ENCODE assay signal across 15 cellular contexts in the genomic region with DNA sequence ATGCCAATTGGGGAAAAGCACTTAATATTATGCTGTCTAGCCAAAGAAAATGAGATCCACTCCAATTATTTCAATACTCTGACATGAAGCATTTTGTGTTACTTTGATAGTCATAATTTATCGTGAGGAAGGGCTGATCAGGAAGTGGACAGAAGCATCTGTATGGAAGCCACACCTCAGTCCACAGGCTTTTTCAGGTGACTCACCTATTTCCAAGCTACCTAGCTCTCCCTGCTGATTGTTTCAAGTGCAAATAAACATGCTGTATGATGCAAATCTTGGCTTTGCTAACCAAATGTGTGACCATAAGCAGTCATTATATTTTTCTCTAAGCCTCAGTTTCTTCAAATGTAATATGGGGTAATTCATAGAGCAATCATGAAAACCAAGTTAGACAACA. TPM values are rescaled to one million over a fixed set of nuclear protein-coding genes. Genes with fewer than 3 reads are reported as not detected.
"Had no signal": no experiment of that assay in that cellular context is flagged by ENCODE, and none has a peak within 500 bp of the region (broad histone marks: within the 10 kb centered on the region; RNA-seq: fewer than 3 reads in every experiment).

No MANE protein-coding gene starts in this region.

- H3K4me3 ChIP-seq: ascending aorta, colonic mucosa, heart right ventricle, sigmoid colon had no signal

- H3K27ac ChIP-seq: ascending aorta, colonic mucosa, heart right ventricle, sigmoid colon, WERI-Rb-1 had no signal

- H3K9me3 ChIP-seq: ascending aorta, colonic mucosa, heart right ventricle, sigmoid colon had no signal

- H3K27ac Mint-ChIP-seq: activated naive CD8-positive, alpha-beta T cell treated with anti-CD3 and anti-CD28 coated beads, Interleukin-2, amount 50 U/mL, for 24 hours had no signal

- H3K4me3 Mint-ChIP-seq: activated naive CD8-positive, alpha-beta T cell treated with anti-CD3 and anti-CD28 coated beads, Interleukin-2, amount 50 U/mL, for 24 hours had no signal

- ATAC-seq: activated naive CD8-positive, alpha-beta T cell treated with anti-CD3 and anti-CD28 coated beads, Interleukin-2, amount 50 U/mL, for 24 hours; heart right ventricle; stimulated activated naive CD8-positive, alpha-beta T cell treated with anti-CD3 and anti-CD28 coated beads, Interleukin-15, Interleukin-2, amounts not matched to agents 100 U/mL and 50 U/mL, for 24 hours had no signal

- H3K36me3 ChIP-seq: ascending aorta, colonic mucosa, heart right ventricle, sigmoid colon, WERI-Rb-1 had no signal

- H3K4me1 ChIP-seq: ascending aorta, colonic mucosa, sigmoid colon had no signal

- DNase-seq: activated CD4-positive, alpha-beta T cell treated with anti-CD3 and anti-CD28 coated beads for 48 hours; activated naive CD4-positive, alpha-beta T cell treated with Interleukin-2 at 50 U/mL for 16 hours; activated naive CD8-positive, alpha-beta T cell treated with anti-CD3 and anti-CD28 coated beads, Interleukin-2, amount 50 U/mL, for 24 hours; caudate nucleus; colonic mucosa; heart right ventricle; kidney; sigmoid colon; stimulated activated naive CD8-positive, alpha-beta T cell treated with anti-CD3 and anti-CD28 coated beads, Interleukin-15, Interleukin-2, amounts not matched to agents 100 U/mL and 50 U/mL, for 24 hours; WERI-Rb-1 had no signal

- H3K27me3 ChIP-seq: ascending aorta, colonic mucosa, heart right ventricle, sigmoid colon had no signal

- H3K4me1 Mint-ChIP-seq: activated naive CD8-positive, alpha-beta T cell treated with anti-CD3 and anti-CD28 coated beads, Interleukin-2, amount 50 U/mL, for 24 hours had no signal

RNA-seq across cellular contexts. Expression of gene CPB1, which starts 30.8 kb away (rescaled TPM):
- total RNA-seq: frontal cortex, pulmonary artery endothelial cell, temporal lobe, ureter had no signal
